In the genomic region with DNA sequence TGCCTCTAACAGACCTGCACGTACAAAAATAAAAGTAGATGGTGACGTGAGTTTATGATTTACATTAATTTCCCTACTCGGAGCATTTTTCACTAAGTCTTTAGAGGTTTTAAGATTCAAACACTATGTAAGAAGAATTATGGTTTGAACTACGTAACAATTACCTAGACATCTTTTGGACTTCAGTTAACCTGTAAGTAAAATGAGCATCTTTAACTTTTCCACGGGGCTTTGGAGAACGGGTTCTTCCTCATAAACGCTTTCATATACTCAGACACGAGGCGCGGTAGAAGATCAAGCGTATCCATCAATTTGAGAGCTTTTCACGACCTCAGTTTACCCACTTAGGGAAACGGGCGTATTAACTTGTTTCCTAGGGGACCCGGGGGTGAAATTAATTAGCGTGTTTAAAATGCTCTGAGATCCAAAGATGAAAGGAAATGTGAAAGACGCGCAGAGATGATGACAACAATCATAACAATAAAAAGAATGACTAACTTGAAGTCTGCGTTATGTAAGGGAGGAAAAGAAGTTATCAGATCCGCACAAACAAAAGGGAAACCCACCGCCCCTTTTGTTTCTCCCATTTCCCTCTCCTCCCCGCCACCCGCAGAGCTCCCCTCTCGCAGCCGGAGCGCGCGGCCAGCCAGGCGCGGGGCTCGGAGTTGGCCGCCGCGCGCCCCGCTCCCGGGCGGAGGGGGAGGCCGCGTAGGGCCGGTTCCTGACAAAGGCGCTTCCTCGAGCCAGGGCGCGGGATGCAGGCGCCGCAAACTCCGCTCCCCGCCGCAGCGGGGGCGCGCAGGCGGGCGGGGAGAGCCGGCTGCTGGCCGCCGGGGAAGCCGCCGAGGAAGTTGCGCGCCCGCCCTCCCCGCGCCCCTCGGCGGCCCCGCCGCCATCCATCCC, we compare ENCODE assay signal across 8 cellular contexts. TPM values are rescaled to one million over a fixed set of nuclear protein-coding genes. Genes with fewer than 3 reads are reported as not detected.
DNase-seq lines count a peak whose midpoint lies in the region; ATAC-seq and TF ChIP-seq lines count a peak whose summit lies in the region.

No MANE protein-coding gene starts in this region.

- H4K20me1 ChIP-seq in osteoblast (ENCODE audit: insufficient read depth, low read length): no peaks in the 10 kb centered on the region

- peak overlapping the region; percentile 86 for H2AFZ ChIP-seq in osteoblast (ENCODE audit: low read length)

- H3K4me3 Mint-ChIP-seq in activated naive CD4-positive, alpha-beta T cell treated with anti-CD3 and anti-CD28 coated beads, Interleukin-2, amount 50 U/mL, for 24 hours: peak overlapping the region; percentile 99

- no peaks in the 10 kb centered on the region for H3K27me3 Mint-ChIP-seq in activated naive CD4-positive, alpha-beta T cell treated with anti-CD3 and anti-CD28 coated beads, Interleukin-2, amount 50 U/mL, for 24 hours

- H3K9me3 ChIP-seq in BE2C: no peaks in the 10 kb centered on the region
- H3K9me3 ChIP-seq in osteoblast (ENCODE audit: low read depth, low read length): no peaks in the 10 kb centered on the region

- H3K4me3 ChIP-seq in BE2C (ENCODE audit: low read depth, low read length): peak overlapping the region; percentile 73
- H3K4me3 ChIP-seq in osteoblast (ENCODE audit: insufficient read depth, low read length): peak overlapping the region; percentile 77

- intact Hi-C loops in head of caudate nucleus (cut with DNase I): loop anchor here (5.0 to 10.0 kb wide), 4 partner anchors 84 to 381 kb away; a partner anchor contains a TSS

- peak overlapping the region; percentile 99 for H3K27ac Mint-ChIP-seq in activated naive CD4-positive, alpha-beta T cell treated with anti-CD3 and anti-CD28 coated beads, Interleukin-2, amount 50 U/mL, for 24 hours

- H3K9me3 Mint-ChIP-seq in activated naive CD4-positive, alpha-beta T cell treated with anti-CD3 and anti-CD28 coated beads, Interleukin-2, amount 50 U/mL, for 24 hours: no peaks in the 10 kb centered on the region

- no peaks in the 10 kb centered on the region for H3K36me3 ChIP-seq in BE2C
- no peaks in the 10 kb centered on the region for H3K36me3 ChIP-seq in osteoblast (ENCODE audit: insufficient read depth, low read length)

- peaks cover 22% of the 10 kb centered on the region for H3K36me3 Mint-ChIP-seq in activated naive CD4-positive, alpha-beta T cell treated with anti-CD3 and anti-CD28 coated beads, Interleukin-2, amount 50 U/mL, for 24 hours

- H3K4me1 ChIP-seq in BE2C (no peaks in the 10 kb centered on the region), osteoblast (ENCODE audit: insufficient read depth, low read length) (peaks cover 9% of the 10 kb centered on the region)

- peaks cover 36% of the 10 kb centered on the region for H3K4me1 Mint-ChIP-seq in activated naive CD4-positive, alpha-beta T cell treated with anti-CD3 and anti-CD28 coated beads, Interleukin-2, amount 50 U/mL, for 24 hours

- DNase-seq in BE2C: peak; percentile 25
- DNase-seq in NCI-H774 (lab: John Stamatoyannopoulos, UW): peak; percentile 28
- peak in 29 of 42 donors; percentile 20 to 77 (median 52) for DNase-seq in head of caudate nucleus
- DNase-seq in osteoblast (ENCODE audit: insufficient read length, low spot score, missing footprints): peak; percentile 91
- DNase-seq in NK-92 treated with Interleukin-12 subunit alpha and Interleukin-12 subunit beta, amount 100 ng/mL, for 24 hours (lab: John Stamatoyannopoulos, UW): no peak

- no peaks in the 10 kb centered on the region for H3K27me3 ChIP-seq in BE2C
- peaks cover 8% of the 10 kb centered on the region for H3K27me3 ChIP-seq in osteoblast (ENCODE audit: insufficient read depth, low read length)

- no peak for TF ChIP-seq CTCF in BE2C (IDR thresholded peaks at IDR 0.05; ENCODE audit: low read depth, low read length)
- no peak for TF ChIP-seq CTCF in osteoblast (IDR thresholded peaks at IDR 0.05; ENCODE audit: extremely low read depth, low read depth, low read length)

- peak overlapping the region; percentile 91 for H3K4me2 ChIP-seq in osteoblast (ENCODE audit: insufficient read depth, low read length)

- ATAC-seq in GM19025 (IDR thresholded peaks at IDR 0.05; ENCODE audit: low read depth, unreplicated experiment): peak; percentile 20
- peak; percentile 4 for ATAC-seq in HG03139 (IDR thresholded peaks at IDR 0.05; ENCODE audit: unreplicated experiment)

- peaks cover 14% of the 10 kb centered on the region for H3K79me2 ChIP-seq in osteoblast (ENCODE audit: insufficient read depth, low read length)

- peak overlapping the region; percentile 67 for H3K27ac ChIP-seq in osteoblast (ENCODE audit: low read depth, low read length)

RNA-seq across cellular contexts. Expression of a gene that starts 0.8 kb away (rescaled TPM):
- polyA plus RNA-seq in BE2C (2012; ENCODE audit: insufficient read depth, insufficient read length, low read depth): 15.5 TPM
- 5.1 and 5.6 TPM in 2 replicates for total RNA-seq in osteoblast
